Comparison of ENCODE assay signal across 1 cellular context in genomic region chr12:31118347-31118830, GRCh38.
TF ChIP-seq lines count a peak whose summit lies in the region.

No MANE protein-coding gene starts in this region.

TF ChIP-seq in HEK293, 187 proteins besides CTCF, POLR2A, EP300 and RAD21 (continued from another document and continues in another):
- TF ChIP-seq, protein P1, sequence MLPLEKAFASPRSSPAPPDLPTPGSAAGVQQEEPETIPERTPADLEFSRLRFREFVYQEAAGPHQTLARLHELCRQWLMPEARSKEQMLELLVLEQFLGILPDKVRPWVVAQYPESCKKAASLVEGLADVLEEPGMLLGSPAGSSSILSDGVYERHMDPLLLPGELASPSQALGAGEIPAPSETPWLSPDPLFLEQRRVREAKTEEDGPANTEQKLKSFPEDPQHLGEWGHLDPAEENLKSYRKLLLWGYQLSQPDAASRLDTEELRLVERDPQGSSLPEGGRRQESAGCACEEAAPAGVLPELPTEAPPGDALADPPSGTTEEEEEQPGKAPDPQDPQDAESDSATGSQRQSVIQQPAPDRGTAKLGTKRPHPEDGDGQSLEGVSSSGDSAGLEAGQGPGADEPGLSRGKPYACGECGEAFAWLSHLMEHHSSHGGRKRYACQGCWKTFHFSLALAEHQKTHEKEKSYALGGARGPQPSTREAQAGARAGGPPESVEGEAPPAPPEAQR (tag by site-specific recombination; IDR thresholded peaks at IDR 0.05), result no peak
- TF ChIP-seq, protein P2, sequence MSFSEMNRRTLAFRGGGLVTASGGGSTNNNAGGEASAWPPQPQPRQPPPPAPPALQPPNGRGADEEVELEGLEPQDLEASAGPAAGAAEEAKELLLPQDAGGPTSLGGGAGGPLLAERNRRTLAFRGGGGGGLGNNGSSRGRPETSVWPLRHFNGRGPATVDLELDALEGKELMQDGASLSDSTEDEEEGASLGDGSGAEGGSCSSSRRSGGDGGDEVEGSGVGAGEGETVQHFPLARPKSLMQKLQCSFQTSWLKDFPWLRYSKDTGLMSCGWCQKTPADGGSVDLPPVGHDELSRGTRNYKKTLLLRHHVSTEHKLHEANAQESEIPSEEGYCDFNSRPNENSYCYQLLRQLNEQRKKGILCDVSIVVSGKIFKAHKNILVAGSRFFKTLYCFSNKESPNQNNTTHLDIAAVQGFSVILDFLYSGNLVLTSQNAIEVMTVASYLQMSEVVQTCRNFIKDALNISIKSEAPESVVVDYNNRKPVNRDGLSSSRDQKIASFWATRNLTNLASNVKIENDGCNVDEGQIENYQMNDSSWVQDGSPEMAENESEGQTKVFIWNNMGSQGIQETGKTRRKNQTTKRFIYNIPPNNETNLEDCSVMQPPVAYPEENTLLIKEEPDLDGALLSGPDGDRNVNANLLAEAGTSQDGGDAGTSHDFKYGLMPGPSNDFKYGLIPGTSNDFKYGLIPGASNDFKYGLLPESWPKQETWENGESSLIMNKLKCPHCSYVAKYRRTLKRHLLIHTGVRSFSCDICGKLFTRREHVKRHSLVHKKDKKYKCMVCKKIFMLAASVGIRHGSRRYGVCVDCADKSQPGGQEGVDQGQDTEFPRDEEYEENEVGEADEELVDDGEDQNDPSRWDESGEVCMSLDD (tag by site-specific recombination; IDR thresholded peaks at IDR 0.05), result peak; percentile 96
- no peak; the same call in 1 of the 2 replicates for TF ChIP-seq KLF8 (tag by site-specific recombination; IDR thresholded peaks at IDR 0.05)
- no peak for TF ChIP-seq ZNF112 (tag by site-specific recombination; IDR thresholded peaks at IDR 0.05)
- no peak for TF ChIP-seq ZFP3 (tag by site-specific recombination; IDR thresholded peaks at IDR 0.05; ENCODE audit: low read depth)
- TF ChIP-seq ZNF133 (tag by site-specific recombination; IDR thresholded peaks at IDR 0.05), result no peak
- no peak; the same call in 1 of the 2 replicates for TF ChIP-seq ZNF391 (tag by site-specific recombination; IDR thresholded peaks at IDR 0.05; ENCODE audit: borderline replicate concordance, low read depth)
- TF ChIP-seq BCL6B (tag by site-specific recombination; IDR thresholded peaks at IDR 0.05), result no peak
- peak; percentile 34 for TF ChIP-seq ZXDB (tag by site-specific recombination; IDR thresholded peaks at IDR 0.05)
- no peak for TF ChIP-seq SALL2 (tag by site-specific recombination; IDR thresholded peaks at IDR 0.05; ENCODE audit: borderline replicate concordance)
- TF ChIP-seq ZFP37 (tag by site-specific recombination; IDR thresholded peaks at IDR 0.05), result no peak
- no peak for TF ChIP-seq ZBTB26 (tag by site-specific recombination; optimal IDR thresholded peaks at IDR 0.05)
- TF ChIP-seq AEBP2 (tag by site-specific recombination; IDR thresholded peaks at IDR 0.05; ENCODE audit: borderline replicate concordance), result no peak
- no peak for TF ChIP-seq TCF7L2 (IDR thresholded peaks at IDR 0.05; ENCODE audit: borderline replicate concordance, low read depth, low read length)
- no peak for TF ChIP-seq ZBTB20 (tag by site-specific recombination; IDR thresholded peaks at IDR 0.05)
- TF ChIP-seq ZNF561 (tag by site-specific recombination; IDR thresholded peaks at IDR 0.05; ENCODE audit: borderline replicate concordance), result peak; percentile 65
- 0 out of 2 replicates have a peak, but pooled peaks have one; percentile 30 for TF ChIP-seq ZFP69B (tag by site-specific recombination; IDR thresholded peaks at IDR 0.05)
- peak; percentile 98 for TF ChIP-seq GLIS1 (tag by site-specific recombination; IDR thresholded peaks at IDR 0.05)
- TF ChIP-seq ZNF394 (tag by site-specific recombination; IDR thresholded peaks at IDR 0.05; ENCODE audit: borderline replicate concordance), result no peak
- no peak for TF ChIP-seq HOXA7 (CRISPR knock-in tag; IDR thresholded peaks at IDR 0.05; ENCODE audit: borderline replicate concordance)
- no peak for TF ChIP-seq ZNF350 (tag by site-specific recombination; IDR thresholded peaks at IDR 0.05)
- no peak for TF ChIP-seq ZNF24 (tag by site-specific recombination; IDR thresholded peaks at IDR 0.05)
- no peak for TF ChIP-seq PRDM1 (tag by site-specific recombination; IDR thresholded peaks at IDR 0.05)
- no peak for TF ChIP-seq ZNF544 (tag by site-specific recombination; IDR thresholded peaks at IDR 0.05)
- TF ChIP-seq ZNF501 (tag by site-specific recombination; IDR thresholded peaks at IDR 0.05), result peak; percentile 44; the same call in 1 of the 2 replicates
- TF ChIP-seq YY1 (tag by site-specific recombination; IDR thresholded peaks at IDR 0.05), result no peak
- no peak for TF ChIP-seq ZNF366 (tag by site-specific recombination; conservative IDR thresholded peaks at IDR 0.05)
- no peak for TF ChIP-seq GLI2 (tag by site-specific recombination; IDR thresholded peaks at IDR 0.05; ENCODE audit: borderline replicate concordance, low read depth)
- peak; percentile 56; the same call in 1 of the 2 replicates for TF ChIP-seq KLF17 (tag by site-specific recombination; IDR thresholded peaks at IDR 0.05)
- TF ChIP-seq, protein P3, sequence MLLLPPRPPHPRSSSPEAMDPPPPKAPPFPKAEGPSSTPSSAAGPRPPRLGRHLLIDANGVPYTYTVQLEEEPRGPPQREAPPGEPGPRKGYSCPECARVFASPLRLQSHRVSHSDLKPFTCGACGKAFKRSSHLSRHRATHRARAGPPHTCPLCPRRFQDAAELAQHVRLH (tag by site-specific recombination; IDR thresholded peaks at IDR 0.05), result no peak
- no peak for TF ChIP-seq ZNF184 (tag by site-specific recombination; IDR thresholded peaks at IDR 0.05)
- TF ChIP-seq ZNF311 (tag by site-specific recombination; IDR thresholded peaks at IDR 0.05; ENCODE audit: borderline replicate concordance), result no peak
- no peak for TF ChIP-seq ZNF157 (tag by site-specific recombination; IDR thresholded peaks at IDR 0.05)
- no peak for TF ChIP-seq ZNF521 (tag by site-specific recombination; IDR thresholded peaks at IDR 0.05)
- TF ChIP-seq ZNF585B (tag by site-specific recombination; IDR thresholded peaks at IDR 0.05), result no peak
- no peak for TF ChIP-seq ZNF239 (tag by site-specific recombination; IDR thresholded peaks at IDR 0.05)
- TF ChIP-seq ZSCAN4 (tag by site-specific recombination; IDR thresholded peaks at IDR 0.05), result no peak
- no peak for TF ChIP-seq ZNF2 (tag by site-specific recombination; IDR thresholded peaks at IDR 0.05)
- no peak for TF ChIP-seq ZNF664 (tag by site-specific recombination; IDR thresholded peaks at IDR 0.05)
- TF ChIP-seq ZBTB7A (tag by site-specific recombination; IDR thresholded peaks at IDR 0.05; ENCODE audit: low read depth), result peak; percentile 85; the same call in 1 of the 2 replicates
- TF ChIP-seq ZNF175 (tag by site-specific recombination; IDR thresholded peaks at IDR 0.05), result no peak
- no peak for TF ChIP-seq ZNF621 (tag by site-specific recombination; IDR thresholded peaks at IDR 0.05)
- TF ChIP-seq MEIS1 (CRISPR knock-in tag; IDR thresholded peaks at IDR 0.05; ENCODE audit: borderline replicate concordance), result no peak
- TF ChIP-seq KLF16 (tag by site-specific recombination; IDR thresholded peaks at IDR 0.05), result peak; percentile 67
- TF ChIP-seq, protein P4, sequence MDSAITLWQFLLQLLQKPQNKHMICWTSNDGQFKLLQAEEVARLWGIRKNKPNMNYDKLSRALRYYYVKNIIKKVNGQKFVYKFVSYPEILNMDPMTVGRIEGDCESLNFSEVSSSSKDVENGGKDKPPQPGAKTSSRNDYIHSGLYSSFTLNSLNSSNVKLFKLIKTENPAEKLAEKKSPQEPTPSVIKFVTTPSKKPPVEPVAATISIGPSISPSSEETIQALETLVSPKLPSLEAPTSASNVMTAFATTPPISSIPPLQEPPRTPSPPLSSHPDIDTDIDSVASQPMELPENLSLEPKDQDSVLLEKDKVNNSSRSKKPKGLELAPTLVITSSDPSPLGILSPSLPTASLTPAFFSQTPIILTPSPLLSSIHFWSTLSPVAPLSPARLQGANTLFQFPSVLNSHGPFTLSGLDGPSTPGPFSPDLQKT (IDR thresholded peaks at IDR 0.05; ENCODE audit: borderline replicate concordance, low read depth, low read length), result no peak
- no peak for TF ChIP-seq ZNF10 (tag by site-specific recombination; IDR thresholded peaks at IDR 0.05)
- TF ChIP-seq, protein P5, sequence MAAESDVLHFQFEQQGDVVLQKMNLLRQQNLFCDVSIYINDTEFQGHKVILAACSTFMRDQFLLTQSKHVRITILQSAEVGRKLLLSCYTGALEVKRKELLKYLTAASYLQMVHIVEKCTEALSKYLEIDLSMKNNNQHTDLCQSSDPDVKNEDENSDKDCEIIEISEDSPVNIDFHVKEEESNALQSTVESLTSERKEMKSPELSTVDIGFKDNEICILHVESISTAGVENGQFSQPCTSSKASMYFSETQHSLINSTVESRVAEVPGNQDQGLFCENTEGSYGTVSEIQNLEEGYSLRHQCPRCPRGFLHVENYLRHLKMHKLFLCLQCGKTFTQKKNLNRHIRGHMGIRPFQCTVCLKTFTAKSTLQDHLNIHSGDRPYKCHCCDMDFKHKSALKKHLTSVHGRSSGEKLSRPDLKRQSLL (tag by site-specific recombination; IDR thresholded peaks at IDR 0.05), result peak; percentile 65; the same call in 1 of the 2 replicates
- no peak for TF ChIP-seq ZNF18 (tag by site-specific recombination; IDR thresholded peaks at IDR 0.05)
- no peak for TF ChIP-seq ZNF274 (IDR thresholded peaks at IDR 0.05; ENCODE audit: low read length)
- no peak for TF ChIP-seq ZNF274 (tag by site-specific recombination; IDR thresholded peaks at IDR 0.05; ENCODE audit: borderline replicate concordance)
